Comparison of ENCODE assay signal across 8 cellular contexts in the genomic region with DNA sequence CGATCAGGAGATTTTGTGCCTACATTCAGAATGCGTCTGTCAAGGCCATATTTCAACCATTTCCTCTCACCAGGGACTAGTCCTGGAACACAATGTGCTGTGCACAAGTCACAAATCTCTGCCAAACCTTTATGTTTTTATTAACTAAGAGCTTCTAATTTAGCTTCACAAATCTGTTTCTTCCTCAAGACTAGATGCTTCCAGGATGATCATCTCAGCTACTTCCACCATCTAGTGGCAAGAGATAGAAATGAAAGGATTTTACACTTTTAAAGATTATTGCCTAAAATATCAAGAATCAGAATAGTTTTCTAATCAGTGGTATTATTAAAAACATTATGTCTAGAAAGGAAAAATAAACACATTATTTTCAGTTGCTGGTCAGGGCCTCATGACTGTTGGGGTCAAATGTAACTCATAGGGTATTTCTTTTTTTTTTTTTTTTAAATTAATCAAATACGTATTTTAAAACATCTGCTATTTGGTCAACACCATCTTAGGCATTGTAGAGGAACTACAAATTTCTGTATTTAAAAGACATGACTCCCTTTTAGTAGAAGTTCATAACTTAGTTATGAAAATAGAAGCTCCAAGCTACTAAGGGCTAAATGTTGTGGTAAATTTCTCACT.
DNase-seq lines count a peak whose midpoint lies in the region; ATAC-seq, FAIRE-seq and TF ChIP-seq lines count a peak whose summit lies in the region.

No MANE protein-coding gene starts in this region.

- DNase-seq in GM13976 (ENCODE audit: low spot score) (peak; percentile 29), hepatocyte (ENCODE audit: low spot score) (peak; percentile 8)
- no peak for DNase-seq in activated T-helper 1 cell treated with anti-CD3 and anti-CD28 coated beads, Interleukin-12 subunit alpha, Interleukin-12 subunit beta, Interleukin-2, Interleukin-4 antibody, amounts not matched to agents 30 ng/mL and 10 ng/mL and 1 ng/mL, durations not matched to agents 14 hours and 24 hours and 36 hours (ENCODE audit: low spot score)
- DNase-seq in naive thymus-derived CD4-positive, alpha-beta T cell, result no peak
- no peak for DNase-seq in activated CD4-positive, CD25-positive, alpha-beta regulatory T cell (lab: John Stamatoyannopoulos, UW)

- peaks cover 2% of the 10 kb centered on the region for H3K9me3 Mint-ChIP-seq in activated T-helper 1 cell treated with anti-CD3 and anti-CD28 coated beads, Interleukin-12 subunit alpha, Interleukin-12 subunit beta, Interleukin-2, Interleukin-4 antibody, amounts not matched to agents 30 ng/mL and 10 ng/mL and 1 ng/mL, durations not matched to agents 14 hours and 24 hours and 36 hours
- peaks cover 0 to 20% (median 9%) of the 10 kb centered on the region in 11 donors for H3K9me3 Mint-ChIP-seq in naive thymus-derived CD4-positive, alpha-beta T cell

- no peaks in the 10 kb centered on the region for H4K20me1 ChIP-seq in hepatocyte (ENCODE audit: insufficient read depth, poor library complexity, severe bottlenecking)

- H3K79me2 ChIP-seq in hepatocyte, result no peaks in the 10 kb centered on the region

- CTCF ChIA-PET in naive thymus-derived CD4-positive, alpha-beta T cell (lab: Charles Lee), result no interaction called here

- no peak for TF ChIP-seq CTCF in GM13976 (IDR thresholded peaks at IDR 0.05; ENCODE audit: borderline replicate concordance, control extremely low read depth, extremely low read depth, insufficient read depth, missing control alignments)
- peak; percentile 69 for TF ChIP-seq CTCF in hepatocyte (IDR thresholded peaks at IDR 0.05; ENCODE audit: poor library complexity)

- H3K36me3 Mint-ChIP-seq in activated T-helper 1 cell treated with anti-CD3 and anti-CD28 coated beads, Interleukin-12 subunit alpha, Interleukin-12 subunit beta, Interleukin-2, Interleukin-4 antibody, amounts not matched to agents 30 ng/mL and 10 ng/mL and 1 ng/mL, durations not matched to agents 14 hours and 24 hours and 36 hours (ENCODE audit: low read depth), result no peaks in the 10 kb centered on the region
- no peaks in the 10 kb centered on the region for H3K36me3 Mint-ChIP-seq in naive thymus-derived CD4-positive, alpha-beta T cell

- no peaks in the 10 kb centered on the region for H3K4me1 Mint-ChIP-seq in activated T-helper 1 cell treated with anti-CD3 and anti-CD28 coated beads, Interleukin-12 subunit alpha, Interleukin-12 subunit beta, Interleukin-2, Interleukin-4 antibody, amounts not matched to agents 30 ng/mL and 10 ng/mL and 1 ng/mL, durations not matched to agents 14 hours and 24 hours and 36 hours (ENCODE audit: low read depth)
- no peaks in the 10 kb centered on the region for H3K4me1 Mint-ChIP-seq in naive thymus-derived CD4-positive, alpha-beta T cell

- no peaks in the 10 kb centered on the region for H3K27me3 ChIP-seq in hepatocyte
- no peaks in the 10 kb centered on the region for H3K27me3 ChIP-seq in naive thymus-derived CD4-positive, alpha-beta T cell (ENCODE audit: control insufficient read depth in 2 of 2, insufficient read depth in 2 of 2, low read length in 2 of 2)

- H3K9me2 ChIP-seq in hepatocyte (replicated peaks; ENCODE audit: insufficient read depth), result no peaks in the 10 kb centered on the region

- peak; percentile 80 for FAIRE-seq in A204.1 (lab: Jason Lieb, UNC)

- no peaks in the 10 kb centered on the region for H3K27me3 Mint-ChIP-seq in activated T-helper 1 cell treated with anti-CD3 and anti-CD28 coated beads, Interleukin-12 subunit alpha, Interleukin-12 subunit beta, Interleukin-2, Interleukin-4 antibody, amounts not matched to agents 30 ng/mL and 10 ng/mL and 1 ng/mL, durations not matched to agents 14 hours and 24 hours and 36 hours (ENCODE audit: insufficient read depth)
- H3K27me3 Mint-ChIP-seq in naive thymus-derived CD4-positive, alpha-beta T cell, result no peaks in the 10 kb centered on the region

- H2AFZ ChIP-seq in hepatocyte, result no peak overlapping the region

- in situ Hi-C loops in GM13976 (cut with MboI; ENCODE audit: low sequenced_read_pairs, unreplicated experiment), result no loop called here

- no peak overlapping the region for H3K4me3 ChIP-seq in hepatocyte
- H3K4me3 ChIP-seq in naive thymus-derived CD4-positive, alpha-beta T cell (ENCODE audit: low read length), result no peak overlapping the region

- intact Hi-C loops in activated T-helper 1 cell treated with anti-CD3 and anti-CD28 coated beads, Interleukin-12 subunit alpha, Interleukin-12 subunit beta, Interleukin-2, Interleukin-4 antibody, amounts not matched to agents 30 ng/mL and 10 ng/mL and 1 ng/mL, durations not matched to agents 14 hours and 24 hours and 36 hours (cut with micrococcal nuclease), result no loop called here
- intact Hi-C loops in naive thymus-derived CD4-positive, alpha-beta T cell (cut with micrococcal nuclease), result no loop called here

- no peak overlapping the region for H3K27ac ChIP-seq in hepatocyte
- H3K27ac ChIP-seq in naive thymus-derived CD4-positive, alpha-beta T cell (ENCODE audit: low read depth, low read length), result no peak overlapping the region

- 72% methylated on average over 3 of the region's 3 CpGs for WGBS in hepatocyte (ENCODE audit: low lambda C conversion rate, missing lambda C conversion rate)

- no peak overlapping the region for H3K27ac Mint-ChIP-seq in activated T-helper 1 cell treated with anti-CD3 and anti-CD28 coated beads, Interleukin-12 subunit alpha, Interleukin-12 subunit beta, Interleukin-2, Interleukin-4 antibody, amounts not matched to agents 30 ng/mL and 10 ng/mL and 1 ng/mL, durations not matched to agents 14 hours and 24 hours and 36 hours
- H3K27ac Mint-ChIP-seq in naive thymus-derived CD4-positive, alpha-beta T cell, result no peak overlapping the region

- no peak overlapping the region for H3K4me2 ChIP-seq in hepatocyte

- peak; percentile 69 for ATAC-seq in SK-N-SH treated with all-trans-retinoic acid at 6 μM for 48 hours
- ATAC-seq in naive thymus-derived CD4-positive, alpha-beta T cell, result no peak
- ATAC-seq in HG03571 (IDR thresholded peaks at IDR 0.05; ENCODE audit: unreplicated experiment), result no peak

- H3K4me1 ChIP-seq in hepatocyte (ENCODE audit: insufficient read depth), result no peaks in the 10 kb centered on the region
- no peaks in the 10 kb centered on the region for H3K4me1 ChIP-seq in naive thymus-derived CD4-positive, alpha-beta T cell (ENCODE audit: control insufficient read depth in 2 of 2, insufficient read depth in 2 of 2, low read length in 2 of 2)

- H3K9me3 ChIP-seq in hepatocyte (ENCODE audit: low read depth), result no peaks in the 10 kb centered on the region
- no peaks in the 10 kb centered on the region for H3K9me3 ChIP-seq in naive thymus-derived CD4-positive, alpha-beta T cell (ENCODE audit: control insufficient read depth in 2 of 3, low read length in 3 of 3)

- no peaks in the 10 kb centered on the region for H3K36me3 ChIP-seq in hepatocyte (replicated peaks; ENCODE audit: insufficient read depth, low read depth)
- H3K36me3 ChIP-seq in naive thymus-derived CD4-positive, alpha-beta T cell (ENCODE audit: control insufficient read depth in 2 of 3, insufficient read depth in 3 of 3, low read length in 3 of 3), result no peaks in the 10 kb centered on the region

- no peak overlapping the region for H3K4me3 Mint-ChIP-seq in activated T-helper 1 cell treated with anti-CD3 and anti-CD28 coated beads, Interleukin-12 subunit alpha, Interleukin-12 subunit beta, Interleukin-2, Interleukin-4 antibody, amounts not matched to agents 30 ng/mL and 10 ng/mL and 1 ng/mL, durations not matched to agents 14 hours and 24 hours and 36 hours
- no peak overlapping the region for H3K4me3 Mint-ChIP-seq in naive thymus-derived CD4-positive, alpha-beta T cell

- POLR2A ChIA-PET in naive thymus-derived CD4-positive, alpha-beta T cell (lab: Charles Lee), result no interaction called here

TF ChIP-seq in SK-N-SH treated with all-trans-retinoic acid at 6 μM for 48 hours, 23 proteins besides CTCF, POLR2A, EP300 and RAD21:
- TF ChIP-seq ZNF70 (CRISPR knock-in tag; IDR thresholded peaks at IDR 0.05) (no peak), SNAI2 (CRISPR knock-in tag; IDR thresholded peaks at IDR 0.05) (no peak), RARB (CRISPR knock-in tag; IDR thresholded peaks at IDR 0.05) (no peak), TOX (CRISPR knock-in tag; IDR thresholded peaks at IDR 0.05; ENCODE audit: borderline replicate concordance) (no peak)
- TF ChIP-seq, protein P1, sequence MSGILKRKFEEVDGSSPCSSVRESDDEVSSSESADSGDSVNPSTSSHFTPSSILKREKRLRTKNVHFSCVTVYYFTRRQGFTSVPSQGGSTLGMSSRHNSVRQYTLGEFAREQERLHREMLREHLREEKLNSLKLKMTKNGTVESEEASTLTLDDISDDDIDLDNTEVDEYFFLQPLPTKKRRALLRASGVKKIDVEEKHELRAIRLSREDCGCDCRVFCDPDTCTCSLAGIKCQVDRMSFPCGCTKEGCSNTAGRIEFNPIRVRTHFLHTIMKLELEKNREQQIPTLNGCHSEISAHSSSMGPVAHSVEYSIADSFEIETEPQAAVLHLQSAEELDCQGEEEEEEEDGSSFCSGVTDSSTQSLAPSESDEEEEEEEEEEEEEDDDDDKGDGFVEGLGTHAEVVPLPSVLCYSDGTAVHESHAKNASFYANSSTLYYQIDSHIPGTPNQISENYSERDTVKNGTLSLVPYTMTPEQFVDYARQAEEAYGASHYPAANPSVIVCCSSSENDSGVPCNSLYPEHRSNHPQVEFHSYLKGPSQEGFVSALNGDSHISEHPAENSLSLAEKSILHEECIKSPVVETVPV (CRISPR knock-in tag; IDR thresholded peaks at IDR 0.05), result no peak

Comparison
In these comparisons a context has a peak if more than half of its experiments do, and no peak if none do; other contexts are left out.
1. DNase-seq: peak in GM13976 (single experiment) and hepatocyte (single experiment); none in activated T-helper 1 cell treated with anti-CD3 and anti-CD28 coated beads, Interleukin-12 subunit alpha, Interleukin-12 subunit beta, Interleukin-2, Interleukin-4 antibody, amounts not matched to agents 30 ng/mL and 10 ng/mL and 1 ng/mL, durations not matched to agents 14 hours and 24 hours and 36 hours (single experiment), naive thymus-derived CD4-positive, alpha-beta T cell (0 of 9) and activated CD4-positive, CD25-positive, alpha-beta regulatory T cell (0 of 4).